In the genomic region with DNA sequence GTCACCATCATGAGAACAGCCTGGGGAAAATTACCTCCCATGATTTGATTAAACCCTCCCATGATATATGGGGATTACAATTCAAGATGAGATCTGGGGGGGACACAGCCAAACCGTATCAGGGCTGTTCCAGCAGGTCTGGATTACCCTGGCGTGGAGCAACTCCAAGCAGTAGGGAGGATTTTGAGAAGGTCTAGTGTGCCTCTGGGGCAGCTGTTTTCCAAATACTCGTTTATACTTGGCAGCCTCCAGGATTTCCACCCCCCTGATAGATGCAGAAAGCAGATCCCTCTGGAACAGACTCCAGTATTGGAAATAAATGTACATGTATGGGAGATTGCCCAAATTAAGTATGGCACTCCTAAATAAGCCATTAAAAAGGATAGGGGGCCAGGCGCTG, we compare ENCODE assay signal across 30 cellular contexts. TPM values are rescaled to one million over a fixed set of nuclear protein-coding genes. Genes with fewer than 3 reads are reported as not detected.
"Had no signal": no experiment of that assay in that cellular context is flagged by ENCODE, and none has a peak within 500 bp of the region (broad histone marks: within the 10 kb centered on the region; RNA-seq: fewer than 3 reads in every experiment).

No MANE protein-coding gene starts in this region.

- H3K4me1 Mint-ChIP-seq: T-helper 17 cell had no signal

- H3K9me3 Mint-ChIP-seq: IgD-negative memory B cell had no signal

- DNase-seq: KBM-7; MV-4-11; NCI-H1048; NCI-H1105; NCI-H1417; NCI-H1436 treated with DMSO at 0.1 percent for 48 hours; NCI-H1694; NCI-H1930; NCI-H2081; NCI-H2107; NCI-H2227 treated with DMSO at 0.1 percent for 48 hours; NCI-H524; NCI-H526 treated with DMSO at 0.1 percent for 48 hours; NCI-H748 treated with DMSO at 0.1 percent for 48 hours; NK-92 treated with Interleukin-12 subunit alpha and Interleukin-12 subunit beta, amount 100 ng/mL, for 24 hours; PC-9; Peyer's patch; SHP77 treated with DMSO at 0.1 percent for 48 hours; SJCRH30; T-helper 1 cell; T-helper 17 cell had no signal

- H3K27ac ChIP-seq: HL-60, PC-9, Peyer's patch, SJCRH30, SK-N-MC had no signal

- ATAC-seq: Right ventricle myocardium inferior, T-helper 17 cell had no signal

- H3K4me3 Mint-ChIP-seq: IgD-negative memory B cell, T-helper 17 cell had no signal

- H3K27me3 Mint-ChIP-seq: IgD-negative memory B cell, T-helper 17 cell had no signal

- H3K4me3 ChIP-seq: PC-9, Peyer's patch, SJCRH30, SK-N-MC had no signal

- H3K36me3 ChIP-seq: SJCRH30 had no signal

- H3K9me3 ChIP-seq: Peyer's patch, SJCRH30 had no signal

- H3K27ac Mint-ChIP-seq: T-helper 17 cell had no signal

- H3K4me1 ChIP-seq: Peyer's patch, SJCRH30 had no signal

RNA-seq across cellular contexts. Expression of a gene that starts 49.0 kb away (rescaled TPM):
- total RNA-seq: LHCN-M2, MCF 10A, NCI-H460, OCI-LY7, PC-9, Peyer's patch, Right ventricle myocardium inferior, RPMI7951, SJCRH30, T-helper 17 cell had no signal
